Comparison of ENCODE assay signal across 30 cellular contexts in genomic region chr1:10720635-10721034, GRCh38.
"Had no signal": no experiment of that assay in that cellular context is flagged by ENCODE, and none has a peak within 500 bp of the region (broad histone marks: within the 10 kb centered on the region; RNA-seq: fewer than 3 reads in every experiment).

No MANE protein-coding gene starts in this region.

- H3K27ac ChIP-seq: colonic mucosa, epithelial cell of prostate, pancreas, thyroid gland, upper lobe of left lung had no signal

- H3K9me3 Mint-ChIP-seq: central memory CD8-positive, alpha-beta T cell; dendritic cell treated with granulocyte-macrophage colony-stimulating factor and Interleukin-4, amounts not matched to agents 40 ng/mL and 50 ng/mL, for 4 days; endodermal cell; immature natural killer cell; naive thymus-derived CD4-positive, alpha-beta T cell; nephron; stimulated activated naive CD8-positive, alpha-beta T cell treated with anti-CD3 and anti-CD28 coated beads, Interleukin-15, amount 100 ng/mL, for 72 hours had no signal

- ATAC-seq: esophagus mucosa; gastrocnemius medialis; naive thymus-derived CD4-positive, alpha-beta T cell; pancreas; sciatic nerve; stimulated activated naive CD8-positive, alpha-beta T cell treated with anti-CD3 and anti-CD28 coated beads, Interleukin-15, amount 100 ng/mL, for 72 hours had no signal

- H3K4me3 ChIP-seq: colonic mucosa, gastrocnemius medialis, pancreas, smooth muscle cell, thyroid gland, upper lobe of left lung had no signal

- DNase-seq: colonic mucosa; effector CD8-positive, alpha-beta T cell; endodermal cell; foreskin fibroblast; gastrocnemius medialis; hypothalamus; immature natural killer cell; islet precursor cell; kidney glomerular epithelial cell; mesendoderm; midbrain; naive thymus-derived CD4-positive, alpha-beta T cell; occipital lobe; retina; stimulated activated CD4-positive, alpha-beta T cell treated with anti-CD3 and anti-CD28 coated beads, Interleukin-12 subunit alpha, Interleukin-12 subunit beta, amount 100 ng/mL, for 4 hours; stimulated activated CD4-positive, alpha-beta T cell treated with anti-CD3 and anti-CD28 coated beads, Interleukin-1b, Interleukin-23, amount 100 ng/mL, for 48 hours; stimulated activated CD4-positive, alpha-beta T cell treated with anti-CD3 and anti-CD28 coated beads, Interleukin-4, amount 100 ng/mL, for 1 hour; stimulated activated CD8-positive, alpha-beta memory T cell treated with anti-CD3 and anti-CD28 coated beads, Interleukin-4, amount 100 ng/mL, for 48 hours; stimulated activated naive CD4-positive, alpha-beta T cell; stimulated activated naive CD8-positive, alpha-beta T cell treated with anti-CD3 and anti-CD28 coated beads, Interleukin-15, amount 100 ng/mL, for 72 hours; thyroid gland; upper lobe of left lung had no signal

- H3K36me3 Mint-ChIP-seq: immature natural killer cell; naive thymus-derived CD4-positive, alpha-beta T cell had no signal

- H3K4me3 Mint-ChIP-seq: central memory CD8-positive, alpha-beta T cell; dendritic cell treated with granulocyte-macrophage colony-stimulating factor and Interleukin-4, amounts not matched to agents 40 ng/mL and 50 ng/mL, for 4 days; endodermal cell; immature natural killer cell; naive thymus-derived CD4-positive, alpha-beta T cell; nephron; stimulated activated naive CD8-positive, alpha-beta T cell treated with anti-CD3 and anti-CD28 coated beads, Interleukin-15, amount 100 ng/mL, for 72 hours had no signal

- H3K9me3 ChIP-seq: colonic mucosa, gastrocnemius medialis, pancreas, thyroid gland, upper lobe of left lung had no signal

- H3K36me3 ChIP-seq: colonic mucosa, gastrocnemius medialis, pancreas, thyroid gland, upper lobe of left lung had no signal

- H3K27me3 ChIP-seq: colonic mucosa, gastrocnemius medialis, pancreas, thyroid gland, upper lobe of left lung had no signal

- H3K27ac Mint-ChIP-seq: dendritic cell treated with granulocyte-macrophage colony-stimulating factor and Interleukin-4, amounts not matched to agents 40 ng/mL and 50 ng/mL, for 4 days; endodermal cell; immature natural killer cell; naive thymus-derived CD4-positive, alpha-beta T cell; nephron; stimulated activated naive CD8-positive, alpha-beta T cell treated with anti-CD3 and anti-CD28 coated beads, Interleukin-15, amount 100 ng/mL, for 72 hours had no signal
